9 cellular contexts compared by ENCODE assay signal in the genomic region with DNA sequence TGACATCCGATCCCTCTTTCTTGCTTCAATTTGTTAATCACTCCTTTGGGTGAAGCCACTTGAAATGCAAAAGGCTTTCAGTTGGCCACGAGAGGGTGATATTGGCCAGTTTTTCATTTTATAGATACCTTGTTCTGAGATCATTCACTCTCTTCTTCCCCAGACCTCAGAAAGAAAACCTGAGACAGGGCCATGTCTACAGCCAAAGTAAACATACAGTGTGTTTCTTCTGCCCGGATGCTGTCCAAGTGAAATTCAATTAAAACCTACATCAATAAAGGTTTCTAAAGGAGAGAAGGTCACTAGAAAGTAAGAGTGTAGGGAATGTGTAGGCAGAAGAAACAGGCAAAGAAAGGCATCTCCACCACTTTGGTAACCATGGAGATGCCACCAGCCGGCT. TPM values are rescaled to one million over a fixed set of nuclear protein-coding genes. Genes with fewer than 3 reads are reported as not detected.
DNase-seq lines count a peak whose midpoint lies in the region; ATAC-seq and TF ChIP-seq lines count a peak whose summit lies in the region.
"Had no signal": no experiment of that assay in that cellular context is flagged by ENCODE, and none has a peak within 500 bp of the region (broad histone marks: within the 10 kb centered on the region; RNA-seq: fewer than 3 reads in every experiment).

No MANE protein-coding gene starts in this region.

- no peak overlapping the region for H3K4me3 ChIP-seq in astrocyte of the spinal cord (ENCODE audit: low read depth, low read length)

- ATAC-seq in GM19455 (IDR thresholded peaks at IDR 0.05; ENCODE audit: unreplicated experiment), result no peak
- no peak for ATAC-seq in GM18511 (IDR thresholded peaks at IDR 0.05; ENCODE audit: unreplicated experiment)

- in situ Hi-C loops in astrocyte of the spinal cord (cut with HindIII; ENCODE audit: low sequenced_read_pairs), result no loop called here

- no peak overlapping the region for H3K27ac Mint-ChIP-seq in mesothelial cell of epicardium
- H3K27ac Mint-ChIP-seq: B cell had no signal

- H3K36me3 Mint-ChIP-seq in mesothelial cell of epicardium, result no peaks in the 10 kb centered on the region

- H3K27me3 Mint-ChIP-seq in mesothelial cell of epicardium (ENCODE audit: low read depth), result peaks cover 2% of the 10 kb centered on the region

- peaks cover 2% of the 10 kb centered on the region for H3K4me1 Mint-ChIP-seq in mesothelial cell of epicardium
- H3K4me1 Mint-ChIP-seq: B cell had no signal

- DNase-seq in DMS79 treated with DMSO at 0.1 percent for 48 hours (lab: John Stamatoyannopoulos, UW) (peak; percentile 1), DMS79 (lab: John Stamatoyannopoulos, UW) (no peak), MV-4-11 (lab: John Stamatoyannopoulos, UW) (peak; percentile 12), astrocyte of the spinal cord (ENCODE audit: low read depth, low spot score) (peak; percentile 71), mesothelial cell of epicardium (ENCODE audit: low spot score in 2 of 2, unreplicated experiment in 2 of 2) (no peak), NCI-H2029 (lab: John Stamatoyannopoulos, UW) (no peak)

- TF ChIP-seq CTCF in astrocyte of the spinal cord (IDR thresholded peaks at IDR 0.05; ENCODE audit: low read depth, low read length), result peak; percentile 64
- peak; percentile 54 for TF ChIP-seq CTCF in mesothelial cell of epicardium (IDR thresholded peaks at IDR 0.05; ENCODE audit: unreplicated experiment)

- H3K9me3 Mint-ChIP-seq in mesothelial cell of epicardium, result no peaks in the 10 kb centered on the region

- no peak overlapping the region for H3K4me3 Mint-ChIP-seq in mesothelial cell of epicardium
- H3K4me3 Mint-ChIP-seq: B cell had no signal

RNA-seq across cellular contexts. Expression of a gene that starts 39.5 kb away (rescaled TPM):
- 1.1 to 1.6 TPM (median 1.2 TPM) in 3 replicates for total RNA-seq in mesothelial cell of epicardium

Comparison
In these comparisons a context has a peak if more than half of its experiments do, and no peak if none do; other contexts are left out.
1. DNase-seq: peak in DMS79 treated with DMSO at 0.1 percent for 48 hours (single experiment), MV-4-11 (single experiment) and astrocyte of the spinal cord (single experiment); none in DMS79 (single experiment), mesothelial cell of epicardium (0 of 2) and NCI-H2029 (single experiment).